In genomic region chr1:186301448-186301847, GRCh38 we compare ENCODE assay signal across 15 cellular contexts.
"Had no signal": no experiment of that assay in that cellular context is flagged by ENCODE, and none has a peak within 500 bp of the region (broad histone marks: within the 10 kb centered on the region; RNA-seq: fewer than 3 reads in every experiment).

No MANE protein-coding gene starts in this region.

- H3K36me3 ChIP-seq: gastrocnemius medialis, heart right ventricle, left lung, upper lobe of left lung had no signal

- H3K9me3 ChIP-seq: body of pancreas, gastrocnemius medialis, heart right ventricle, left lung, psoas muscle, right lobe of liver, upper lobe of left lung had no signal

- H3K9me3 Mint-ChIP-seq: stimulated activated naive CD8-positive, alpha-beta T cell treated with anti-CD3 and anti-CD28 coated beads, Interleukin-15, Interleukin-2, amounts not matched to agents 100 ng/mL and 50 ng/mL, for 24 hours had no signal

- H3K4me1 ChIP-seq: body of pancreas, gastrocnemius medialis, left lung, psoas muscle, upper lobe of left lung had no signal

- H3K27me3 Mint-ChIP-seq: stimulated activated naive CD8-positive, alpha-beta T cell treated with anti-CD3 and anti-CD28 coated beads, Interleukin-15, Interleukin-2, amounts not matched to agents 100 ng/mL and 50 ng/mL, for 24 hours had no signal

- H3K4me3 ChIP-seq: body of pancreas, coronary artery, gastrocnemius medialis, heart right ventricle, left lung, psoas muscle, right lobe of liver, upper lobe of left lung had no signal

- DNase-seq: activated gamma-delta T cell; amniotic stem cell; body of pancreas; central memory CD4-positive, alpha-beta T cell; effector CD8-positive, alpha-beta T cell; gastrocnemius medialis; heart right ventricle; left lung; mesenchymal stem cell; psoas muscle; right lobe of liver; SHP77 treated with DMSO at 0.1 percent for 48 hours; upper lobe of left lung had no signal

- ATAC-seq: body of pancreas, gastrocnemius medialis, heart right ventricle, left lung, psoas muscle, right lobe of liver had no signal

- H3K27ac ChIP-seq: body of pancreas, coronary artery, gastrocnemius medialis, heart right ventricle, left lung, psoas muscle, upper lobe of left lung had no signal

- H3K4me3 Mint-ChIP-seq: stimulated activated naive CD8-positive, alpha-beta T cell treated with anti-CD3 and anti-CD28 coated beads, Interleukin-15, Interleukin-2, amounts not matched to agents 100 ng/mL and 50 ng/mL, for 24 hours had no signal

- H3K27me3 ChIP-seq: body of pancreas, gastrocnemius medialis, heart right ventricle, left lung, right lobe of liver, upper lobe of left lung had no signal

- H3K27ac Mint-ChIP-seq: stimulated activated naive CD8-positive, alpha-beta T cell treated with anti-CD3 and anti-CD28 coated beads, Interleukin-15, Interleukin-2, amounts not matched to agents 100 ng/mL and 50 ng/mL, for 24 hours had no signal
